1 cellular context compared by ENCODE assay signal in the genomic region with DNA sequence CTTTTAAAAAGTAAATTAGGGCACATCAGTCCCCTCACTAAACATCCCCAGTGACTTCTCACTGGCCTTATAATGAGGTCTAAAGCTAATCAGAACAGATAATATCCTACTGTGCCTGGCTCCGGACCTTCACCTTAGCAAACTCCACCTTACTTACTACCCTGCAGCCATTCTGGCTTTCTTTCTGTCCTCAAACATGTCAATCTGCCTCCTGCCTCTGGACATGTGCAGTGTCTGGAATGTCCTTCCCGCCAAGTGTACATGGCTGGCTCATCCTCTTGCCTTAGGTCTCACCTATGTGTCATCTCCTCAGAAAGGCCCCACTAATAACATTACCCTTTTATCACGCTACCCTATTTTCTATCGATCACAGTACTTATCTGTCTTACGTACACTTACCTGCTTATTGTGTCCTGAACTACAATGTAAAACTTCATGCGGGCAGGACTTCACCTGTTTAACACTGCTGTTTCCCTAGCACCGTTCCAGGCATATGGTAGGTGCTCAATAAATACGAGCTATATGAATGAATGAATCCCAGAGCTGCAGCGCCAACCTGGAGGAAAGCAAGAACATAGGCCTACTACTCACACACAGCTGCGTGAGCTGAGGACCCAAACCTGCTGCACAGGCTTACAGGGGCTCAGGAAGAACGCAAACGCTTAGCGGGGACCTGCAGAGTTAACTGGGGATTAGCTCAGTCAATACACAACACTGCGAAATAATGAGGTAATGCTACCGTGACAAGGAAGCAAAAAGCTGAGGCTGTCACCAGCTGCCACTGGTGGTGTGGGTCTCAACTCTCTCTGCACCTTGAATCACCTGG.
TF ChIP-seq lines count a peak whose summit lies in the region.

No MANE protein-coding gene starts in this region.

TF ChIP-seq in IMR-90, 13 proteins besides CTCF, POLR2A, EP300 and RAD21 (continued from another document):
- TF ChIP-seq, protein P1, sequence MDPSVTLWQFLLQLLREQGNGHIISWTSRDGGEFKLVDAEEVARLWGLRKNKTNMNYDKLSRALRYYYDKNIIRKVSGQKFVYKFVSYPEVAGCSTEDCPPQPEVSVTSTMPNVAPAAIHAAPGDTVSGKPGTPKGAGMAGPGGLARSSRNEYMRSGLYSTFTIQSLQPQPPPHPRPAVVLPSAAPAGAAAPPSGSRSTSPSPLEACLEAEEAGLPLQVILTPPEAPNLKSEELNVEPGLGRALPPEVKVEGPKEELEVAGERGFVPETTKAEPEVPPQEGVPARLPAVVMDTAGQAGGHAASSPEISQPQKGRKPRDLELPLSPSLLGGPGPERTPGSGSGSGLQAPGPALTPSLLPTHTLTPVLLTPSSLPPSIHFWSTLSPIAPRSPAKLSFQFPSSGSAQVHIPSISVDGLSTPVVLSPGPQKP (IDR thresholded peaks at IDR 0.05; ENCODE audit: borderline replicate concordance, low read depth, low read length) = no peak
- TF ChIP-seq USF2 (IDR thresholded peaks at IDR 0.05; ENCODE audit: low read depth, low read length) = no peak
- TF ChIP-seq CEBPB (IDR thresholded peaks at IDR 0.05; ENCODE audit: low read depth, low read length) = no peak
- TF ChIP-seq RFX5 (IDR thresholded peaks at IDR 0.05; ENCODE audit: low read depth, low read length) = no peak
- no peak for TF ChIP-seq RCOR1 (IDR thresholded peaks at IDR 0.05; ENCODE audit: insufficient replicate concordance, low read length)
- TF ChIP-seq SMC3 (IDR thresholded peaks at IDR 0.05; ENCODE audit: low read depth, low read length) = no peak
- no peak for TF ChIP-seq MAZ (IDR thresholded peaks at IDR 0.05; ENCODE audit: borderline replicate concordance, low read depth, low read length)
- no peak for TF ChIP-seq MXI1 (IDR thresholded peaks at IDR 0.05; ENCODE audit: borderline replicate concordance, low read depth, low read length)
- TF ChIP-seq MAFK (IDR thresholded peaks at IDR 0.05; ENCODE audit: low read depth, low read length) = no peak
- TF ChIP-seq NFE2L2 (IDR thresholded peaks at IDR 0.05; ENCODE audit: low read depth, low read length) = no peak
- TF ChIP-seq FOS (IDR thresholded peaks at IDR 0.05; ENCODE audit: low read depth, low read length) = no peak
